In genomic region chr20:25230177-25230831, GRCh38 we compare ENCODE assay signal across 11 cellular contexts. TPM values are rescaled to one million over a fixed set of nuclear protein-coding genes. Genes with fewer than 3 reads are reported as not detected.
DNase-seq lines count a peak whose midpoint lies in the region; ATAC-seq and TF ChIP-seq lines count a peak whose summit lies in the region.
"Had no signal": no experiment of that assay in that cellular context is flagged by ENCODE, and none has a peak within 500 bp of the region (broad histone marks: within the 10 kb centered on the region; RNA-seq: fewer than 3 reads in every experiment).

No MANE protein-coding gene starts in this region.

- peak overlapping the region; percentile 19 to 41 for H3K9ac ChIP-seq in mucosa of rectum (ENCODE audit: low read depth in 1 of 2, low read length in 2 of 2)
- no peak overlapping the region for H3K9ac ChIP-seq in SK-N-SH

- no peak for TF ChIP-seq EP300 in SK-N-SH (IDR thresholded peaks at IDR 0.05; ENCODE audit: borderline replicate concordance in 1 of 2, low read depth in 1 of 2, low read length in 1 of 2)

- TF ChIP-seq RAD21 in SK-N-SH (IDR thresholded peaks at IDR 0.05; ENCODE audit: low read length), result no peak

- H3K4me3 ChIP-seq in mucosa of rectum (ENCODE audit: low read length in 2 of 2) (peak overlapping the region in 1 of 2 donors; percentile 26), SK-N-SH (ENCODE audit: low read depth in 2 of 2, low read length in 1 of 2) (no peak overlapping the region)

- peaks cover 20 to 38% of the 10 kb centered on the region in 2 donors for H3K4me1 ChIP-seq in mucosa of rectum (ENCODE audit: control insufficient read depth in 2 of 2, insufficient read depth in 2 of 2, low read length in 2 of 2)
- peaks cover 22 to 24% of the 10 kb centered on the region in 2 experiments; a peak in 3 of 4 replicates for H3K4me1 ChIP-seq in SK-N-SH (ENCODE audit: control insufficient read depth in 1 of 2, insufficient read depth in 2 of 2, low read depth in 1 of 2, low read length in 1 of 2)

- CTCF ChIA-PET in SK-N-SH (lab: Yijun Ruan, JAX), result no interaction called here

- DNase-seq in HT-29 (ENCODE audit: low spot score) (peak; percentile 50), SK-N-SH (no peak)
- DNase-seq in stimulated activated CD4-positive, alpha-beta T cell treated with anti-CD3 and anti-CD28 coated beads, Interleukin-4, amount 100 ng/mL, for 1 hour, result no peak
- DNase-seq: activated naive CD4-positive, alpha-beta T cell; HCEC 1CT; T-helper 9 cell had no signal

- H3K9me3 ChIP-seq in mucosa of rectum (ENCODE audit: control insufficient read depth in 2 of 2, low read length in 2 of 2) (no peaks in the 10 kb centered on the region), SK-N-SH (no peaks in the 10 kb centered on the region)

- H4K20me1 ChIP-seq in SK-N-SH (ENCODE audit: insufficient read depth), result no peaks in the 10 kb centered on the region

- no peak for TF ChIP-seq CTCF in SK-N-SH (IDR thresholded peaks at IDR 0.05)

- H3K27me3 ChIP-seq in mucosa of rectum (ENCODE audit: control insufficient read depth in 2 of 2, insufficient read depth in 2 of 2, low read length in 2 of 2) (no peaks in the 10 kb centered on the region), SK-N-SH (ENCODE audit: insufficient read depth) (no peaks in the 10 kb centered on the region)

- peaks cover 13% of the 10 kb centered on the region for H3F3A ChIP-seq in SK-N-SH (replicated peaks; ENCODE audit: insufficient read depth)

- no peaks in the 10 kb centered on the region for H3K79me2 ChIP-seq in SK-N-SH (ENCODE audit: insufficient read depth)

- no peaks in the 10 kb centered on the region for H3K9me2 ChIP-seq in SK-N-SH

- no peak overlapping the region for H2AFZ ChIP-seq in SK-N-SH (ENCODE audit: low read depth)

- ATAC-seq in GM18511 (IDR thresholded peaks at IDR 0.05; ENCODE audit: unreplicated experiment) (peak; percentile 82), GM21619 (IDR thresholded peaks at IDR 0.05; ENCODE audit: unreplicated experiment) (peak; percentile 89), HG03045 (IDR thresholded peaks at IDR 0.05; ENCODE audit: unreplicated experiment) (no peak), HG03097 (IDR thresholded peaks at IDR 0.05; ENCODE audit: low FRiP score, unreplicated experiment) (no peak)

- peak overlapping the region; percentile 80 to 97 for H3K27ac ChIP-seq in mucosa of rectum (ENCODE audit: low read depth in 2 of 2, low read length in 2 of 2)
- no peak overlapping the region for H3K27ac ChIP-seq in SK-N-SH (ENCODE audit: low read depth in 2 of 2, low read length in 1 of 2)

- H3K36me3 ChIP-seq in mucosa of rectum (ENCODE audit: control insufficient read depth in 2 of 2, insufficient read depth in 2 of 2, low read length in 2 of 2) (peaks cover 10 to 11% of the 10 kb centered on the region in 2 donors), SK-N-SH (replicated peaks in 1 of 2; ENCODE audit: control insufficient read depth in 1 of 2, insufficient read depth in 2 of 2, low read length in 1 of 2) (peaks cover 0 to 5% of the 10 kb centered on the region in 2 experiments)

- POLR2A ChIA-PET in SK-N-SH (lab: Yijun Ruan, JAX), result no interaction called here

- WGBS in SK-N-SH (ENCODE audit: low lambda C conversion rate), result 95% methylated on average over 8 of the region's 8 CpGs

- no peak overlapping the region for H3K4me2 ChIP-seq in SK-N-SH

TF ChIP-seq in SK-N-SH, 30 proteins besides CTCF, POLR2A, EP300 and RAD21:
- no peak for TF ChIP-seq JUND (IDR thresholded peaks at IDR 0.05)
- no peak for TF ChIP-seq USF1 (IDR thresholded peaks at IDR 0.05; ENCODE audit: borderline replicate concordance, low read depth)
- TF ChIP-seq, protein P1, sequence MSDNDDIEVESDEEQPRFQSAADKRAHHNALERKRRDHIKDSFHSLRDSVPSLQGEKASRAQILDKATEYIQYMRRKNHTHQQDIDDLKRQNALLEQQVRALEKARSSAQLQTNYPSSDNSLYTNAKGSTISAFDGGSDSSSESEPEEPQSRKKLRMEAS (IDR thresholded peaks at IDR 0.05; ENCODE audit: low read depth), result no peak
- TF ChIP-seq SIN3A (IDR thresholded peaks at IDR 0.05; ENCODE audit: borderline replicate concordance, low read depth, low read length), result no peak
- no peak for TF ChIP-seq RXRA (IDR thresholded peaks at IDR 0.05; ENCODE audit: borderline replicate concordance, low read depth)
- no peak for TF ChIP-seq MXI1 (IDR thresholded peaks at IDR 0.05; ENCODE audit: low read depth, low read length)
- no peak for TF ChIP-seq SMC3 (IDR thresholded peaks at IDR 0.05; ENCODE audit: low read depth, low read length)
- TF ChIP-seq FOSL2 (IDR thresholded peaks at IDR 0.05; ENCODE audit: borderline replicate concordance, low read depth), result no peak
- TF ChIP-seq PBX3 (IDR thresholded peaks at IDR 0.05), result no peak
- no peak for TF ChIP-seq TEAD4 (IDR thresholded peaks at IDR 0.05; ENCODE audit: borderline replicate concordance, insufficient read depth)
- no peak for TF ChIP-seq TAF1 (IDR thresholded peaks at IDR 0.05; ENCODE audit: borderline replicate concordance, low read depth, low read length)
- no peak for TF ChIP-seq POLR2AphosphoS5 (IDR thresholded peaks at IDR 0.05; ENCODE audit: low read depth, low read length)
- no peak for TF ChIP-seq ZBTB33 (IDR thresholded peaks at IDR 0.05; ENCODE audit: borderline replicate concordance, low read depth)
- no peak for TF ChIP-seq RFX5 (IDR thresholded peaks at IDR 0.05; ENCODE audit: low read length)

RNA-seq across cellular contexts. Expression of gene PYGB, which starts 17.6 kb away (rescaled TPM):
- total RNA-seq in HT-29 (2014; rRNA removed; shearing (Covaris generic)), result 629 and 663 TPM in 2 replicates
- polyA plus RNA-seq in SK-N-SH (2012; rRNA removed), result 32.2 and 35.8 TPM in 2 replicates
- polyA plus RNA-seq in SK-N-SH (2012; cell fraction: cytosol; rRNA removed), result 16.8 and 25.0 TPM in 2 replicates
- polyA plus RNA-seq in SK-N-SH (2012; cell fraction: nucleus; rRNA removed), result 75.6 and 77.6 TPM in 2 replicates

RNA-seq across cellular contexts. Expression of gene ENTPD6, which starts 34.8 kb away (rescaled TPM):
- total RNA-seq in HT-29 (2014; rRNA removed; shearing (Covaris generic)), result 206 and 211 TPM in 2 replicates
- polyA plus RNA-seq in SK-N-SH (2012; rRNA removed), result 76.1 and 78.2 TPM in 2 replicates
- 36.3 and 54.5 TPM in 2 replicates for polyA plus RNA-seq in SK-N-SH (2012; cell fraction: cytosol; rRNA removed)
- 172 and 200 TPM in 2 replicates for polyA plus RNA-seq in SK-N-SH (2012; cell fraction: nucleus; rRNA removed)

Comparison
In these comparisons a context has a peak if more than half of its experiments do, and no peak if none do; other contexts are left out.
1. ATAC-seq: peak in GM18511 (single experiment) and GM21619 (single experiment); none in HG03045 (single experiment) and HG03097 (single experiment).
2. H3K27ac ChIP-seq: peak in mucosa of rectum (2 of 2); none in SK-N-SH (0 of 2).